In the genomic region with DNA sequence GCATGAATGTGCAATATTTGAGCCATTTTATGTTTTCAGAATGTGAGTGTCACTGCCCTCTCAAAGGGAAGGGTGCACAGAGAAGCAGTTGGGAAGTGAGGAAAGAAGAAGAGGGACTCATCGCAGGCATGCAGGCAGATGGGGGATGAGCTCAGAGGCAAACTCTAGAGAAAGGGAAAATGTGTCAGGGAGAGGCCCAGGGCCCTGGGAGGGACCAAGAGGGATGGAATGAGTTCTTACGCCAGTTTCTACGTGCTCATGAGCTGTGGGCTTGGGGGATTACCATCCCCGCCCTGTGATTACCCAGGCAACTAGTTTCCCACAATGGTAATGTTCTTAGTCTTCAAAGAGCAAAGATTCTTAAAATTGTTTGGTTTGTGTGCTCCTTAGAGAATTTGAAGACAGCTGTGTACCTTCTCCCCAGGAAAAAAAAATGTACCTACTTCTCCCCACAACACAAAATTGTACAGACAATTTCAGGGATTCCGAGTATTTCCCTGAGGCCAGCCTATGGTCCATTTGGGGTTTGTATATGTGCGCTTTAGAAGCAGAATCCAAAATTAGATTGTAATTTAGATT, we compare ENCODE assay signal across 10 cellular contexts. TPM values are rescaled to one million over a fixed set of nuclear protein-coding genes. Genes with fewer than 3 reads are reported as not detected.
DNase-seq lines count a peak whose midpoint lies in the region; ATAC-seq and TF ChIP-seq lines count a peak whose summit lies in the region.
"Had no signal": no experiment of that assay in that cellular context is flagged by ENCODE, and none has a peak within 500 bp of the region (broad histone marks: within the 10 kb centered on the region; RNA-seq: fewer than 3 reads in every experiment).

No MANE protein-coding gene starts in this region.

- DNase-seq in myocyte (ENCODE audit: low read depth), result peak; percentile 44
- DNase-seq in NCI-H69 (lab: John Stamatoyannopoulos, UW), result no peak
- no peak for DNase-seq in SW 1271 (lab: John Stamatoyannopoulos, UW)
- no peak for DNase-seq in cortex of kidney (lab: John Stamatoyannopoulos, UW)
- no peak for DNase-seq in NCI-H2029 (lab: John Stamatoyannopoulos, UW)
- DNase-seq: HCEC 1CT, NCI-H1048 had no signal

- ATAC-seq in GM18505 (IDR thresholded peaks at IDR 0.05; ENCODE audit: unreplicated experiment) (peak; percentile 26), GM21381 (IDR thresholded peaks at IDR 0.05; ENCODE audit: unreplicated experiment) (peak; percentile 33), HG03108 (IDR thresholded peaks at IDR 0.05; ENCODE audit: unreplicated experiment) (peak; percentile 34)

- peak; percentile 29 for TF ChIP-seq POLR2A in GM18505 (IDR thresholded peaks at IDR 0.05; ENCODE audit: borderline replicate concordance, extremely low read depth, insufficient read depth, insufficient read length)

RNA-seq across cellular contexts. Expression of gene GCSAM, which starts 17.8 kb away (rescaled TPM):
- not detected in 2 replicates for total RNA-seq in myocyte
- 0.37 TPM for polyA plus RNA-seq in myocyte (2012)

RNA-seq across cellular contexts. Expression of gene C3orf52, which starts 29.1 kb away (rescaled TPM):
- 11.8 and 18.6 TPM in 2 replicates for total RNA-seq in myocyte
- 2.5 TPM for polyA plus RNA-seq in myocyte (2012)
